In the genomic region with DNA sequence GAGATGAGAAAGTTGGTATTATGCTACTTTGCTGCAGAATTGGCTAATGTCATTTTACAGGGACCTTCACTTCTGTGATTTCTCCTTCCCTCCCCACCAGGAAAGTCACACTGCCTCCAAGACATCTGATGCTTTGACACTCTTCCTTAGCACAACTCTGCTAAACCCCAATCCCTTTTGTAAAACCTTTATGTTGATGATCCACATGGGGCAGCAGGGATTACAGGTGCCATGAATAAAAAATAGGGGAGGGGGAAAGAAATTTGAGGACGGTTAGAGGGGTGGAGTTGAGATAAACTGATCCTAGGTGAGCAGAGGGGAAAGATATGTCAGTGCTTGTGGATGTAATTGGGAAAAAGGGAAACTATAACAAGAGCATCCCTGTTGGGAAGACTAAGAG, we compare ENCODE assay signal across 11 cellular contexts.
"Had no signal": no experiment of that assay in that cellular context is flagged by ENCODE, and none has a peak within 500 bp of the region (broad histone marks: within the 10 kb centered on the region; RNA-seq: fewer than 3 reads in every experiment).

No MANE protein-coding gene starts in this region.

- H3K4me3 ChIP-seq: heart left ventricle, ovary, SJSA1, stomach, thoracic aorta had no signal

- H3K4me1 ChIP-seq: SJSA1 had no signal

- H3K27me3 ChIP-seq: heart left ventricle, ovary, SJSA1, stomach had no signal

- H3K27ac ChIP-seq: heart left ventricle, ovary, SJSA1, stomach, thoracic aorta had no signal

- DNase-seq: activated CD4-positive, alpha-beta T cell treated with anti-CD3 and anti-CD28 coated beads for 4 hours; activated naive CD4-positive, alpha-beta T cell treated with anti-CD3 and anti-CD28 coated beads, Interleukin-2, amount 50 U/mL, for 16 hours; foreskin melanocyte; heart left ventricle; ovary; stimulated activated CD4-positive, alpha-beta T cell treated with anti-CD3 and anti-CD28 coated beads, Interleukin-4, amount 100 ng/mL, for 1 hour; stimulated activated CD8-positive, alpha-beta memory T cell treated with anti-CD3 and anti-CD28 coated beads, Interleukin-4, amount 100 ng/mL, for 48 hours; stomach; T1000 had no signal

- ATAC-seq: heart left ventricle had no signal

- H3K9me3 ChIP-seq: heart left ventricle, ovary, SJSA1, stomach, thoracic aorta had no signal

- H3K36me3 ChIP-seq: ovary had no signal
